16 cellular contexts compared by ENCODE assay signal in genomic region chr1:3163356-3163755, GRCh38.
"Had no signal": no experiment of that assay in that cellular context is flagged by ENCODE, and none has a peak within 500 bp of the region (broad histone marks: within the 10 kb centered on the region; RNA-seq: fewer than 3 reads in every experiment).

No MANE protein-coding gene starts in this region.

- H3K4me1 ChIP-seq: testis had no signal

- H3K9me3 Mint-ChIP-seq: naive thymus-derived CD8-positive, alpha-beta T cell; stimulated activated naive B cell treated with anti-CD40 and anti-IgM and Interleukin-4, amounts not matched to agents 10 μg/mL and 1 μg/mL and 100 μg/mL, for 72 hours; stimulated activated naive CD8-positive, alpha-beta T cell treated with anti-CD3 and anti-CD28 coated beads, Interleukin-15, amount 100 ng/mL, for 72 hours had no signal

- H3K27ac ChIP-seq: heart left ventricle, left ventricle myocardium inferior, testis had no signal

- H3K36me3 ChIP-seq: heart left ventricle, left ventricle myocardium inferior had no signal

- ATAC-seq: esophagus mucosa; heart left ventricle; mucosa of descending colon; naive thymus-derived CD8-positive, alpha-beta T cell; sciatic nerve; stimulated activated naive B cell treated with anti-CD40 and anti-IgM and Interleukin-4, amounts not matched to agents 10 μg/mL and 1 μg/mL and 100 μg/mL, for 72 hours; stimulated activated naive CD8-positive, alpha-beta T cell treated with anti-CD3 and anti-CD28 coated beads, Interleukin-15, amount 100 ng/mL, for 72 hours had no signal

- H3K9me3 ChIP-seq: heart left ventricle, left ventricle myocardium inferior, mucosa of descending colon, testis had no signal

- DNase-seq: central memory CD4-positive, alpha-beta T cell; heart left ventricle; hippocampal formation; kidney glomerular epithelial cell; left ventricle myocardium inferior; mammary epithelial cell; mucosa of descending colon; naive thymus-derived CD8-positive, alpha-beta T cell; posterior cingulate gyrus; stimulated activated CD4-positive, alpha-beta T cell treated with anti-CD3 and anti-CD28 coated beads, Interleukin-2, amount 100 ng/mL, for 24 hours; stimulated activated CD4-positive, alpha-beta T cell treated with anti-CD3 and anti-CD28 coated beads, Interleukin-4, amount 100 ng/mL, for 4 hours; stimulated activated naive B cell treated with anti-CD40 and anti-IgM and Interleukin-4, amounts not matched to agents 10 μg/mL and 1 μg/mL and 100 μg/mL, for 72 hours; stimulated activated naive CD8-positive, alpha-beta T cell treated with anti-CD3 and anti-CD28 coated beads, Interleukin-15, amount 100 ng/mL, for 72 hours; testis had no signal

- H3K36me3 Mint-ChIP-seq: naive thymus-derived CD8-positive, alpha-beta T cell; stimulated activated naive B cell treated with anti-CD40 and anti-IgM and Interleukin-4, amounts not matched to agents 10 μg/mL and 1 μg/mL and 100 μg/mL, for 72 hours had no signal

- H3K4me3 ChIP-seq: heart left ventricle, left ventricle myocardium inferior, mucosa of descending colon, testis had no signal

- H3K4me3 Mint-ChIP-seq: naive thymus-derived CD8-positive, alpha-beta T cell; stimulated activated naive B cell treated with anti-CD40 and anti-IgM and Interleukin-4, amounts not matched to agents 10 μg/mL and 1 μg/mL and 100 μg/mL, for 72 hours; stimulated activated naive CD8-positive, alpha-beta T cell treated with anti-CD3 and anti-CD28 coated beads, Interleukin-15, amount 100 ng/mL, for 72 hours had no signal

- H3K27me3 ChIP-seq: testis had no signal

- H3K27ac Mint-ChIP-seq: naive thymus-derived CD8-positive, alpha-beta T cell; stimulated activated naive B cell treated with anti-CD40 and anti-IgM and Interleukin-4, amounts not matched to agents 10 μg/mL and 1 μg/mL and 100 μg/mL, for 72 hours; stimulated activated naive CD8-positive, alpha-beta T cell treated with anti-CD3 and anti-CD28 coated beads, Interleukin-15, amount 100 ng/mL, for 72 hours had no signal
